ENCODE assay signal across 14 cellular contexts in genomic region chr9:136626740-136627642, GRCh38. TPM values are rescaled to one million over a fixed set of nuclear protein-coding genes. Genes with fewer than 3 reads are reported as not detected.
DNase-seq lines count a peak whose midpoint lies in the region; TF ChIP-seq lines count a peak whose summit lies in the region.
"Had no signal": no experiment of that assay in that cellular context is flagged by ENCODE, and none has a peak within 500 bp of the region (broad histone marks: within the 10 kb centered on the region; RNA-seq: fewer than 3 reads in every experiment).

No MANE protein-coding gene starts in this region.

- H3K9me3 Mint-ChIP-seq in brain (peaks cover 0 to 5% (median 0%) of the 10 kb centered on the region in 5 experiments), mesothelial cell of epicardium (no peaks in the 10 kb centered on the region)
- H3K9me3 Mint-ChIP-seq in activated T-helper 2 cell treated with anti-CD3 and anti-CD28 coated beads, Interferon-gamma antibody, Interleukin-2, Interleukin-4, amounts not matched to agents 10 μg/mL and 5 μg/mL and 100 μg/mL, durations not matched to agents 14 hours and 24 hours and 36 hours = no peaks in the 10 kb centered on the region
- H3K9me3 Mint-ChIP-seq: activated CD4-positive, alpha-beta memory T cell treated with anti-CD3 and anti-CD28 coated beads for 36 hours; effector memory CD8-positive, alpha-beta T cell; naive B cell; stimulated activated naive CD8-positive, alpha-beta T cell treated with anti-CD3 and anti-CD28 coated beads, Interleukin-15, amount 100 ng/mL, for 72 hours had no signal

- DNase-seq in NCI-H1105 treated with DMSO at 0.1 percent for 48 hours (lab: John Stamatoyannopoulos, UW) (peak; percentile 9), mesothelial cell of epicardium (ENCODE audit: low spot score in 2 of 2, unreplicated experiment in 2 of 2) (peak in 1 of 2 experiments; percentile 19), C1 segment of cervical spinal cord (lab: John Stamatoyannopoulos, UW) (no peak), CD1c-positive myeloid dendritic cell (ENCODE audit: extremely low spot score) (no peak), ovary (no peak)
- no peak for DNase-seq in activated T-helper 2 cell treated with anti-CD3 and anti-CD28 coated beads, Interferon-gamma antibody, Interleukin-2, Interleukin-4, amounts not matched to agents 10 μg/mL and 5 μg/mL and 100 μg/mL, durations not matched to agents 14 hours and 24 hours and 36 hours (ENCODE audit: low spot score)
- DNase-seq: activated CD4-positive, alpha-beta memory T cell treated with anti-CD3 and anti-CD28 coated beads for 36 hours; DMS153; effector memory CD8-positive, alpha-beta T cell; naive B cell; NCI-H2107; stimulated activated naive CD8-positive, alpha-beta T cell treated with anti-CD3 and anti-CD28 coated beads, Interleukin-15, amount 100 ng/mL, for 72 hours had no signal

- peaks cover 4% of the 10 kb centered on the region for H3K4me1 ChIP-seq in ovary (ENCODE audit: insufficient read depth)

- WGBS in ovary, 3 donors = 58 to 69% (median 61%) methylated on average over 25 of the region's 25 CpGs

- no peaks in the 10 kb centered on the region for H3K27me3 ChIP-seq in ovary

- H3K36me3 ChIP-seq in ovary = no peaks in the 10 kb centered on the region

- H3K27ac Mint-ChIP-seq in brain (peak overlapping the region in 3 of 5 experiments; percentile 80 to 90 (median 81)), mesothelial cell of epicardium (peak overlapping the region; percentile 78)
- H3K27ac Mint-ChIP-seq in activated T-helper 2 cell treated with anti-CD3 and anti-CD28 coated beads, Interferon-gamma antibody, Interleukin-2, Interleukin-4, amounts not matched to agents 10 μg/mL and 5 μg/mL and 100 μg/mL, durations not matched to agents 14 hours and 24 hours and 36 hours = no peak overlapping the region
- H3K27ac Mint-ChIP-seq: activated CD4-positive, alpha-beta memory T cell treated with anti-CD3 and anti-CD28 coated beads for 36 hours; naive B cell; stimulated activated naive CD8-positive, alpha-beta T cell treated with anti-CD3 and anti-CD28 coated beads, Interleukin-15, amount 100 ng/mL, for 72 hours had no signal

- H3K36me3 Mint-ChIP-seq in brain (no peaks in the 10 kb centered on the region), mesothelial cell of epicardium (no peaks in the 10 kb centered on the region)
- H3K36me3 Mint-ChIP-seq in activated T-helper 2 cell treated with anti-CD3 and anti-CD28 coated beads, Interferon-gamma antibody, Interleukin-2, Interleukin-4, amounts not matched to agents 10 μg/mL and 5 μg/mL and 100 μg/mL, durations not matched to agents 14 hours and 24 hours and 36 hours (ENCODE audit: low read depth) = no peaks in the 10 kb centered on the region
- H3K36me3 Mint-ChIP-seq: activated CD4-positive, alpha-beta memory T cell treated with anti-CD3 and anti-CD28 coated beads for 36 hours; naive B cell had no signal

- H3K4me3 Mint-ChIP-seq in brain (no peak overlapping the region), mesothelial cell of epicardium (no peak overlapping the region)
- no peak overlapping the region for H3K4me3 Mint-ChIP-seq in activated T-helper 2 cell treated with anti-CD3 and anti-CD28 coated beads, Interferon-gamma antibody, Interleukin-2, Interleukin-4, amounts not matched to agents 10 μg/mL and 5 μg/mL and 100 μg/mL, durations not matched to agents 14 hours and 24 hours and 36 hours (ENCODE audit: low read depth)
- H3K4me3 Mint-ChIP-seq: activated CD4-positive, alpha-beta memory T cell treated with anti-CD3 and anti-CD28 coated beads for 36 hours; effector memory CD8-positive, alpha-beta T cell; naive B cell; stimulated activated naive CD8-positive, alpha-beta T cell treated with anti-CD3 and anti-CD28 coated beads, Interleukin-15, amount 100 ng/mL, for 72 hours had no signal

- TF ChIP-seq EP300 in ovary (IDR thresholded peaks at IDR 0.05) = no peak

- H3K27me3 Mint-ChIP-seq in brain (no peaks in the 10 kb centered on the region), mesothelial cell of epicardium (ENCODE audit: low read depth) (no peaks in the 10 kb centered on the region)
- H3K27me3 Mint-ChIP-seq in activated T-helper 2 cell treated with anti-CD3 and anti-CD28 coated beads, Interferon-gamma antibody, Interleukin-2, Interleukin-4, amounts not matched to agents 10 μg/mL and 5 μg/mL and 100 μg/mL, durations not matched to agents 14 hours and 24 hours and 36 hours (ENCODE audit: low read depth) = peaks cover 4% of the 10 kb centered on the region

- peaks cover 31% of the 10 kb centered on the region for H3K4me1 Mint-ChIP-seq in brain
- peaks cover 32% of the 10 kb centered on the region for H3K4me1 Mint-ChIP-seq in mesothelial cell of epicardium
- H3K4me1 Mint-ChIP-seq in activated T-helper 2 cell treated with anti-CD3 and anti-CD28 coated beads, Interferon-gamma antibody, Interleukin-2, Interleukin-4, amounts not matched to agents 10 μg/mL and 5 μg/mL and 100 μg/mL, durations not matched to agents 14 hours and 24 hours and 36 hours (ENCODE audit: low read depth) = no peaks in the 10 kb centered on the region

- no peaks in the 10 kb centered on the region for H3K9me3 ChIP-seq in ovary

- TF ChIP-seq POLR2A in ovary (IDR thresholded peaks at IDR 0.05) = no peak

- H3K27ac ChIP-seq in C4-2B (peak overlapping the region; percentile 8), ovary (no peak overlapping the region)

- H3K4me3 ChIP-seq in ovary = no peak overlapping the region

- no peak; the same call in 1 of the 2 replicates for TF ChIP-seq CTCF in C4-2B (conservative IDR thresholded peaks at IDR 0.05)
- peak in 1 of 2 experiments; percentile 13 for TF ChIP-seq CTCF in brain (conservative IDR thresholded peaks at IDR 0.05)
- TF ChIP-seq CTCF in mesothelial cell of epicardium (IDR thresholded peaks at IDR 0.05; ENCODE audit: unreplicated experiment) = peak; percentile 27
- TF ChIP-seq CTCF in ovary (IDR thresholded peaks at IDR 0.05) = no peak

- intact Hi-C loops in activated T-helper 2 cell treated with anti-CD3 and anti-CD28 coated beads, Interferon-gamma antibody, Interleukin-2, Interleukin-4, amounts not matched to agents 10 μg/mL and 5 μg/mL and 100 μg/mL, durations not matched to agents 14 hours and 24 hours and 36 hours (cut with micrococcal nuclease) = no loop called here
- intact Hi-C loops in ovary (cut with DNase I) = no loop called here

RNA-seq across cellular contexts. Expression of gene EGFL7, which starts 35.7 kb away (rescaled TPM):
- polyA plus RNA-seq in brain (ENCODE audit: insufficient read depth, low read depth, low replicate concordance) (36.4 TPM), ovary (100 to 1,000 TPM in 1 of 2 donors, under 1 TPM in 1; 0.18 to 105 TPM)
- total RNA-seq in mesothelial cell of epicardium (35.6 to 39.3 TPM (median 38.2 TPM) in 3 replicates), ovary (100 to 1,000 TPM in 1 of 7 donors, 10 to 100 TPM in 6; 27.1 to 113 (median 43.4) TPM)
- total RNA-seq in activated T-helper 2 cell treated with anti-CD3 and anti-CD28 coated beads, Interferon-gamma antibody, Interleukin-2, Interleukin-4, amounts not matched to agents 10 μg/mL and 5 μg/mL and 100 μg/mL, durations not matched to agents 14 hours and 24 hours and 36 hours = 2.6 and 2.8 TPM in 2 replicates
